8 cellular contexts compared by ENCODE assay signal in the genomic region with DNA sequence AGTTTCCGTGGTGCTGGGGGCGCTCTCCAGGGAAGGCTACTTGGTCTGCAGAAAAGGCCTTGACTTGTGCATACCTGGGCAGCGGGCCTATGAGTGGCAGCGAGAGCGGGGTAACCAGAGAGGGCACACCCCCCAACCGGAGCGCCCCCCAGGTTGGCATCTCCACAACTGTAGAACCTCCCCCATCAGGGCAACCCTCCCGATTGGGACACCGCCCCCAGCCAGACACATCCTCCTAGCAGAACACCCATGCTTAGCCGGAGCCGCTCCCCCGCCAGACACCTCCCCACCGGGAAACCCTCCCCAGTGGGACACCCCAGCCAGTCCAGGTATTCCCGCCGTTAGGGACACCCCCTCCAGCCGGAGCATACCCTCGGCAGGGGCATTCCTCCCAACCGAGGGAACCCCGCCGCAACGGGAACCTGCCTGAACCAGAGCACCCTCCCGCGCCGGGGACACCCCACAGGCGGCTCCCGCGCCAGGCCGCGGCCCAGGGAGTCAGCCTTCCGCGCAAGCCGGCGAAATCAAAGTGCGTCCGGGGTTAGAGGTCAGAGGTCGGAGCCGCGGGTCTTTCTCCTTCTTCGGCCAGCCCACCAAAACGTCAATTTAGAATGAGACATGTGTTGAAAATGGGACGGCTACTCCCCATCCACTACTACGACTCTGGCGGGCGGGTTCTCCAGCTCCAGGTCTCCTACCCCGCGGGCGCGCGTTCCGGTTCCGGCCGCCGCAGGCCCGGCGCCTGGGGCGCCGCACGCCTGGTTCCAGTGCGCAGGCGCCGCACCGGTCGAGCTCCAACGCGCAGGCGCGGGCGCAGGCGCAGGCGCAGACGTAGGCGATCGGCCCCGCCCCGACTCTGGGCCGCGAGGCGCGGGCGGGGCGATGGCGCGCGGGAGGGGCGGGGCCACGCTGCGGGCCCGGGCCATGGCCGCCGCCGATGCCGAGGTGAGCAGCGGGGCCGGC. TPM values are rescaled to one million over a fixed set of nuclear protein-coding genes. Genes with fewer than 3 reads are reported as not detected.
DNase-seq lines count a peak whose midpoint lies in the region; TF ChIP-seq lines count a peak whose summit lies in the region.

A gene (plus strand): TSS at position 901 of the 963 bp plus-strand sequence. CDS start 24 bp downstream, at position 925.

- intact Hi-C loops in cardiac septum (cut with DNase I) (no loop called here), posterior cingulate gyrus (cut with DNase I) (loop anchor here (5.0 kb wide), 1 partner anchor 41 kb away; a partner anchor contains a TSS), transverse colon (cut with DNase I; ENCODE audit: low total_unique reads) (loop anchor here (5.0 kb wide), 1 partner anchor 41 kb away; a partner anchor contains a TSS)

- TF ChIP-seq EP300 in transverse colon (IDR thresholded peaks at IDR 0.05; ENCODE audit: low read depth): no peak

- CTCF ChIA-PET in GM10248 (lab: Yijun Ruan, JAX): interaction anchor here (0.7 to 1.7 kb wide), 3 partner anchors 10 to 55 kb away, joined by 3 to 9 read pairs (median 3); no protein-coding TSS in a partner anchor

- WGBS in transverse colon (ENCODE audit: low coverage in 1 of 2), 2 donors: 0% methylated on average over 34 of the region's 94 CpGs; no CpG with 5 or more reads in 1 of the 2 donors

- POLR2A ChIA-PET in GM10248 (lab: Yijun Ruan, JAX): interaction anchor here (0.6 kb wide), 1 partner anchor 11 kb away, joined by 3 read pairs; no protein-coding TSS in a partner anchor

- peaks cover 0 to 6% (median 0%) of the 10 kb centered on the region in 4 donors for H3K36me3 ChIP-seq in transverse colon

- peak within 1 kb of the TSS; percentile 99 for H3K4me3 ChIP-seq in HFF-Myc (replicated peaks; ENCODE audit: low read depth, low read length)
- peak within 1 kb of the TSS; percentile 69 to 88 (median 82) for H3K4me3 ChIP-seq in transverse colon

- no peaks in the 10 kb centered on the region for H3K27me3 ChIP-seq in transverse colon

- TF ChIP-seq POLR2A in transverse colon (IDR thresholded peaks at IDR 0.05): peak; percentile 85

- H3K9me3 ChIP-seq in transverse colon: no peaks in the 10 kb centered on the region

- in situ Hi-C loops in transverse colon (cut with MboI; ENCODE audit: low pct_ligation_motif_present in 1 of 4, low pct_unique_long_range_greater_than_20kb in 1 of 4, low sequenced_read_pairs in 3 of 4): no loop called here

- H3K4me1 ChIP-seq in transverse colon: peaks cover 21 to 42% (median 35%) of the 10 kb centered on the region in 4 donors

- peak within 1 kb of the TSS; percentile 87 to 98 (median 94) for H3K27ac ChIP-seq in transverse colon

- no peak for TF ChIP-seq CTCF in GM10248 (IDR thresholded peaks at IDR 0.05; ENCODE audit: control extremely low read depth, extremely low read depth, low read depth, missing control alignments)
- no peak for TF ChIP-seq CTCF in HFF-Myc (IDR thresholded peaks at IDR 0.05; ENCODE audit: low read depth, low read length, missing control alignments)
- peak in 1 of 5 experiments; percentile 13 for TF ChIP-seq CTCF in transverse colon (IDR thresholded peaks at IDR 0.05)

- DNase-seq in GM10248 (ENCODE audit: extremely low spot score): peak; percentile 98
- DNase-seq in HFF-Myc (ENCODE audit: extremely low read depth, low read depth): no peak
- peak; percentile 78 for DNase-seq in NCI-H1048 (lab: John Stamatoyannopoulos, UW)
- DNase-seq in SW480 (ENCODE audit: low spot score): peak; percentile 75
- DNase-seq in activated naive CD8-positive, alpha-beta T cell treated with anti-CD3 and anti-CD28 coated beads, Interleukin-2, amount 50 U/mL, for 16 hours (ENCODE audit: low read depth, low spot score): peak; percentile 71
- DNase-seq in cardiac septum (ENCODE audit: low spot score): peak; percentile 94
- peak; percentile 74 to 98 (median 79) for DNase-seq in posterior cingulate gyrus
- peak; percentile 91 for DNase-seq in transverse colon

RNA-seq across cellular contexts. Expression of the gene that starts here (rescaled TPM):
- total RNA-seq in cardiac septum (39.8 TPM), transverse colon (100 to 1,000 TPM in 2 of 4 donors, 10 to 100 TPM in 2; 93.8 to 184 (median 139) TPM)
